17 cellular contexts compared by ENCODE assay signal in the genomic region with DNA sequence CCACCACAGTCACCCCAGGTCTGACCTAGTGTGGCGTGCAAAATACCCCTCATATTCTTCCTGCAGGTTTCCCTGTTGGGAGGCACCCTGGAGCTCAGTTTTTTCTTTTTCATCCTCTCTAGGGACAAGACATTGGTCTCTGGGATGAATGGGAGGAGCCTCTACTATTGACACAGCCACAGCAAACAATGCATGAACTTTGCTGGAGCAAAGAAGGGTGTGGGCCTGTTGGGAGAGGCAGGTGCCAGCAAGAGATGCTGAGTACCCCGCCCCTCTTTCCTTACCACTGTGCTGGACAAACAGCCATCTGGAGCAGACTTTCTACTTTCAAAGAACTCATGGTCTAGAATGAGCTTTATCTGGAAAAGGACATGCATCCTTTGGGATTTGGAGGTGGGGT. TPM values are rescaled to one million over a fixed set of nuclear protein-coding genes. Genes with fewer than 3 reads are reported as not detected.
DNase-seq lines count a peak whose midpoint lies in the region; ATAC-seq and TF ChIP-seq lines count a peak whose summit lies in the region.
"Had no signal": no experiment of that assay in that cellular context is flagged by ENCODE, and none has a peak within 500 bp of the region (broad histone marks: within the 10 kb centered on the region; RNA-seq: fewer than 3 reads in every experiment).

No MANE protein-coding gene starts in this region.

- H3K27ac ChIP-seq in psoas muscle = no peak overlapping the region
- H3K27ac ChIP-seq: spleen, stomach had no signal

- intact Hi-C loops in Calu3 (cut with micrococcal nuclease; ENCODE audit: unreplicated experiment) = no loop called here
- intact Hi-C loops in psoas muscle (cut with DNase I) = no loop called here

- no peak overlapping the region for H3K4me3 ChIP-seq in psoas muscle
- H3K4me3 ChIP-seq: spleen, stomach had no signal

- H3K36me3 ChIP-seq in psoas muscle (ENCODE audit: insufficient read depth in 1 of 2, low read depth in 1 of 2) = no peaks in the 10 kb centered on the region
- H3K36me3 ChIP-seq: spleen, stomach had no signal

- no peaks in the 10 kb centered on the region for H3K4me1 ChIP-seq in psoas muscle
- H3K4me1 ChIP-seq: stomach had no signal

- DNase-seq in Calu3 (peak; percentile 6), NCI-H1436 (lab: John Stamatoyannopoulos, UW) (peak; percentile 83), NCI-H510A (lab: John Stamatoyannopoulos, UW) (peak; percentile 98), left lobe of liver (ENCODE audit: low spot score) (no peak), GM13976 (ENCODE audit: low spot score) (no peak), OCI-M2 (lab: John Stamatoyannopoulos, UW; ENCODE audit: unreplicated experiment) (no peak), psoas muscle (no peak)
- DNase-seq: activated CD4-positive, alpha-beta memory T cell treated with anti-CD3 and anti-CD28 coated beads for 36 hours; amniotic stem cell; cerebellar nuclear complex; DND-41; spleen; stomach; T-helper 9 cell had no signal

- H3K27me3 Mint-ChIP-seq in Calu3 (ENCODE audit: unreplicated experiment) = peaks cover 7% of the 10 kb centered on the region

- H3K9me3 ChIP-seq in psoas muscle = no peaks in the 10 kb centered on the region
- H3K9me3 ChIP-seq: spleen, stomach had no signal

- TF ChIP-seq CTCF in Calu3 (IDR thresholded peaks at IDR 0.05; ENCODE audit: unreplicated experiment) (no peak), GM13976 (IDR thresholded peaks at IDR 0.05; ENCODE audit: borderline replicate concordance, control extremely low read depth, extremely low read depth, insufficient read depth, missing control alignments) (no peak), psoas muscle (IDR thresholded peaks at IDR 0.05) (no peak)

- in situ Hi-C loops in GM13976 (cut with MboI; ENCODE audit: low sequenced_read_pairs, unreplicated experiment) = no loop called here

- 77 to 94% (median 84%) methylated on average over 2 of the region's 2 CpGs for WGBS in psoas muscle, 3 donors

- BruUV-seq in Calu3 (replicated peaks; lab: Mats Ljungman, UMichigan) = no TSS peak

- H3K4me1 Mint-ChIP-seq in Calu3 (ENCODE audit: low read depth, unreplicated experiment) = no peaks in the 10 kb centered on the region

- no peaks in the 10 kb centered on the region for H3K36me3 Mint-ChIP-seq in Calu3 (ENCODE audit: insufficient read depth, unreplicated experiment)
- H3K36me3 Mint-ChIP-seq: activated CD4-positive, alpha-beta memory T cell treated with anti-CD3 and anti-CD28 coated beads for 36 hours had no signal

- CTCF ChIA-PET in Calu3 (lab: Charles Lee) = interaction anchor here (1.2 kb wide), 1 partner anchor 27 kb away, joined by 3 read pairs; no protein-coding TSS in a partner anchor

- no peaks in the 10 kb centered on the region for H3K9me3 Mint-ChIP-seq in Calu3 (ENCODE audit: low read depth, unreplicated experiment)
- H3K9me3 Mint-ChIP-seq: activated CD4-positive, alpha-beta memory T cell treated with anti-CD3 and anti-CD28 coated beads for 36 hours; activated T-helper 1 cell treated with anti-CD3 and anti-CD28 coated beads, Interleukin-12 subunit alpha, Interleukin-12 subunit beta, Interleukin-2, Interleukin-4 antibody, amounts not matched to agents 30 ng/mL and 10 ng/mL and 1 ng/mL, durations not matched to agents 14 hours and 24 hours and 36 hours had no signal

- H3K4me3 Mint-ChIP-seq in Calu3 (ENCODE audit: low read depth, unreplicated experiment) = no peak overlapping the region
- H3K4me3 Mint-ChIP-seq: activated CD4-positive, alpha-beta memory T cell treated with anti-CD3 and anti-CD28 coated beads for 36 hours; activated T-helper 1 cell treated with anti-CD3 and anti-CD28 coated beads, Interleukin-12 subunit alpha, Interleukin-12 subunit beta, Interleukin-2, Interleukin-4 antibody, amounts not matched to agents 30 ng/mL and 10 ng/mL and 1 ng/mL, durations not matched to agents 14 hours and 24 hours and 36 hours had no signal

- no peaks in the 10 kb centered on the region for H3K27me3 ChIP-seq in psoas muscle (ENCODE audit: insufficient read depth in 3 of 3, low read length in 2 of 3)
- H3K27me3 ChIP-seq: spleen had no signal

- peak; percentile 50 for ATAC-seq in left lobe of liver
- ATAC-seq in GM21360 (IDR thresholded peaks at IDR 0.05; ENCODE audit: unreplicated experiment) = no peak
- no peak for ATAC-seq in psoas muscle

- H3K27ac Mint-ChIP-seq in Calu3 (ENCODE audit: unreplicated experiment) = no peak overlapping the region
- H3K27ac Mint-ChIP-seq: activated CD4-positive, alpha-beta memory T cell treated with anti-CD3 and anti-CD28 coated beads for 36 hours; activated T-helper 1 cell treated with anti-CD3 and anti-CD28 coated beads, Interleukin-12 subunit alpha, Interleukin-12 subunit beta, Interleukin-2, Interleukin-4 antibody, amounts not matched to agents 30 ng/mL and 10 ng/mL and 1 ng/mL, durations not matched to agents 14 hours and 24 hours and 36 hours had no signal

RNA-seq across cellular contexts. Expression of a gene that starts 10.1 kb away (rescaled TPM):
- total RNA-seq in Calu3 (2022) (not detected in 2 replicates), left lobe of liver (0.25 TPM), psoas muscle (under 1 TPM in 1 of 4 donors, not detected in 3; 0.11 TPM)
- polyA plus RNA-seq in psoas muscle = under 1 TPM in 2 of 3 donors, not detected in 1; 0.07 to 0.14 TPM
- total RNA-seq: activated CD4-positive, alpha-beta memory T cell treated with anti-CD3 and anti-CD28 coated beads for 36 hours; activated T-helper 1 cell treated with anti-CD3 and anti-CD28 coated beads, Interleukin-12 subunit alpha, Interleukin-12 subunit beta, Interleukin-2, Interleukin-4 antibody, amounts not matched to agents 30 ng/mL and 10 ng/mL and 1 ng/mL, durations not matched to agents 14 hours and 24 hours and 36 hours; osteocyte; stomach had no signal

Comparison
In these comparisons a context has a peak if more than half of its experiments do, and no peak if none do; other contexts are left out.
1. DNase-seq: peak in Calu3 (single experiment), NCI-H1436 (single experiment) and NCI-H510A (single experiment); none in left lobe of liver (single experiment), GM13976 (single experiment), OCI-M2 (single experiment) and psoas muscle (0 of 2).